22 cellular contexts compared by ENCODE assay signal in genomic region chr3:173970206-173970605, GRCh38.
"Had no signal": no experiment of that assay in that cellular context is flagged by ENCODE, and none has a peak within 500 bp of the region (broad histone marks: within the 10 kb centered on the region; RNA-seq: fewer than 3 reads in every experiment).

No MANE protein-coding gene starts in this region.

- H3K4me1 ChIP-seq: lower lobe of right lung, pancreas, upper lobe of right lung had no signal

- ATAC-seq: activated CD4-positive, CD25-positive, alpha-beta regulatory T cell treated with anti-CD3 and anti-CD28 coated beads, Interleukin-2, amount 50 U/mL, for 24 hours; activated CD8-positive, alpha-beta T cell treated with anti-CD3 and anti-CD28 coated beads, Interleukin-2, amount 10 ng/mL, durations not matched to agents 7 days and 5 days; left colon; lower lobe of right lung; natural killer cell; pancreas; stimulated activated memory B cell treated with anti-CD40 and anti-IgM and Interleukin-4, amounts not matched to agents 10 μg/mL and 1 μg/mL and 100 μg/mL, for 72 hours; upper lobe of right lung had no signal

- H3K27me3 ChIP-seq: cardiac muscle cell, neutrophil, pancreas, sigmoid colon, upper lobe of right lung had no signal

- H3K4me3 ChIP-seq: cardiac muscle cell, lower lobe of right lung, pancreas, sigmoid colon, thoracic aorta, upper lobe of right lung had no signal

- H3K27ac ChIP-seq: cardiac muscle cell, lower lobe of right lung, neutrophil, pancreas, sigmoid colon, thoracic aorta, upper lobe of right lung had no signal

- DNase-seq: activated CD4-positive, alpha-beta T cell treated with anti-CD3 and anti-CD28 coated beads, Interleukin-2, amount 10 ng/mL, durations not matched to agents 7 days and 5 days; activated CD8-positive, alpha-beta T cell treated with anti-CD3 and anti-CD28 coated beads, Interleukin-2, amount 10 ng/mL, durations not matched to agents 7 days and 5 days; activated naive CD4-positive, alpha-beta T cell treated with Interleukin-2 at 50 U/mL for 16 hours; activated naive CD8-positive, alpha-beta T cell treated with anti-CD3 and anti-CD28 coated beads, Interleukin-2, amount 10 ng/mL, durations not matched to agents 7 days and 5 days; activated T-cell treated with anti-CD3 and anti-CD28 coated beads, Interleukin-2, amount 50 U/mL, for 24 hours; amygdala; effector CD8-positive, alpha-beta T cell; glutamatergic neuron; hypothalamus; islet precursor cell; left colon; lower lobe of right lung; natural killer cell; pancreas; sigmoid colon; stimulated activated CD4-positive, alpha-beta T cell treated with anti-CD3 and anti-CD28 coated beads, Interleukin-4, amount 100 ng/mL, for 4 hours; upper lobe of right lung had no signal
